Comparison of ENCODE assay signal across 28 cellular contexts in the genomic region with DNA sequence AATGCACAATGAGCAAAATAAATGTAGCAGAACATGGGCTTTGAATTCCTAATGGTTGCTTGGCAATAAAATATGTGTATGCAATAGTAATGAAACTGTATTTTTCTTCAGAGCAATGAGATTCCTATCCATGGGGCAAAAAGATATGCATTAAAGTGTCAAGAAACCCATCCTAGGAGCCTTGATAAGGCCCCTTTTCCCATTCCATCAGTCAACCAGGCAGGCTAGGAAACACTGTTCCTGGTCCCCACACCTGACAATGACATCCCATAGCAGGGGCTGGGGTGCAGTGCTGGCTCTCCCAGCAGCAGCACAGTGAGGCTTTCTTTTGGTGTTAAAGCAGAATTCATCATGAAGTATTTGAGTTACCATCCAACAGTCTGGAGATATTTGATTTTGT.
"Had no signal": no experiment of that assay in that cellular context is flagged by ENCODE, and none has a peak within 500 bp of the region (broad histone marks: within the 10 kb centered on the region; RNA-seq: fewer than 3 reads in every experiment).

No MANE protein-coding gene starts in this region.

- H3K27ac Mint-ChIP-seq: stimulated activated effector memory CD8-positive, alpha-beta T cell treated with anti-CD3 and anti-CD28 coated beads, Interleukin-12 subunit alpha, Interleukin-12 subunit beta, amount 100 ng/mL, for 72 hours; stimulated activated memory B cell treated with anti-CD40 and anti-IgM and Interleukin-4, amounts not matched to agents 10 μg/mL and 1 μg/mL and 100 μg/mL, for 72 hours; stimulated activated naive B cell treated with anti-CD40 and anti-IgM and Interleukin-4, amounts not matched to agents 10 μg/mL and 1 μg/mL and 100 μg/mL, for 72 hours; stimulated activated naive CD8-positive, alpha-beta T cell treated with anti-CD3 and anti-CD28 coated beads, Interleukin-15, amount 100 ng/mL, for 72 hours; stimulated activated naive CD8-positive, alpha-beta T cell treated with anti-CD3 and anti-CD28 coated beads, Interleukin-15, Interleukin-2, amounts not matched to agents 100 ng/mL and 50 ng/mL, for 24 hours; type B pancreatic cell had no signal

- H3K4me1 ChIP-seq: suprapubic skin, testis, thyroid gland, transverse colon, upper lobe of left lung, upper lobe of right lung, uterus, vagina had no signal

- H3K4me3 Mint-ChIP-seq: stimulated activated effector memory CD8-positive, alpha-beta T cell treated with anti-CD3 and anti-CD28 coated beads, Interleukin-12 subunit alpha, Interleukin-12 subunit beta, amount 100 ng/mL, for 72 hours; stimulated activated memory B cell treated with anti-CD40 and anti-IgM and Interleukin-4, amounts not matched to agents 10 μg/mL and 1 μg/mL and 100 μg/mL, for 72 hours; stimulated activated naive B cell treated with anti-CD40 and anti-IgM and Interleukin-4, amounts not matched to agents 10 μg/mL and 1 μg/mL and 100 μg/mL, for 72 hours; stimulated activated naive CD8-positive, alpha-beta T cell treated with anti-CD3 and anti-CD28 coated beads, Interleukin-15, amount 100 ng/mL, for 72 hours; stimulated activated naive CD8-positive, alpha-beta T cell treated with anti-CD3 and anti-CD28 coated beads, Interleukin-15, Interleukin-2, amounts not matched to agents 100 ng/mL and 50 ng/mL, for 24 hours; type B pancreatic cell had no signal

- H3K9me3 ChIP-seq: stomach, suprapubic skin, testis, thoracic aorta, thyroid gland, tibial artery, tibial nerve, transverse colon, upper lobe of left lung, upper lobe of right lung, uterus, vagina had no signal

- H3K27me3 Mint-ChIP-seq: stimulated activated memory B cell treated with anti-CD40 and anti-IgM and Interleukin-4, amounts not matched to agents 10 μg/mL and 1 μg/mL and 100 μg/mL, for 72 hours; stimulated activated naive B cell treated with anti-CD40 and anti-IgM and Interleukin-4, amounts not matched to agents 10 μg/mL and 1 μg/mL and 100 μg/mL, for 72 hours; stimulated activated naive CD8-positive, alpha-beta T cell treated with anti-CD3 and anti-CD28 coated beads, Interleukin-15, amount 100 ng/mL, for 72 hours; stimulated activated naive CD8-positive, alpha-beta T cell treated with anti-CD3 and anti-CD28 coated beads, Interleukin-15, Interleukin-2, amounts not matched to agents 100 ng/mL and 50 ng/mL, for 24 hours; type B pancreatic cell had no signal

- H3K4me1 Mint-ChIP-seq: stimulated activated effector memory CD8-positive, alpha-beta T cell treated with anti-CD3 and anti-CD28 coated beads, Interleukin-12 subunit alpha, Interleukin-12 subunit beta, amount 100 ng/mL, for 72 hours; stimulated activated memory B cell treated with anti-CD40 and anti-IgM and Interleukin-4, amounts not matched to agents 10 μg/mL and 1 μg/mL and 100 μg/mL, for 72 hours; stimulated activated naive B cell treated with anti-CD40 and anti-IgM and Interleukin-4, amounts not matched to agents 10 μg/mL and 1 μg/mL and 100 μg/mL, for 72 hours; stimulated activated naive CD8-positive, alpha-beta T cell treated with anti-CD3 and anti-CD28 coated beads, Interleukin-15, amount 100 ng/mL, for 72 hours had no signal

- H3K36me3 Mint-ChIP-seq: stimulated activated effector memory CD8-positive, alpha-beta T cell treated with anti-CD3 and anti-CD28 coated beads, Interleukin-12 subunit alpha, Interleukin-12 subunit beta, amount 100 ng/mL, for 72 hours; stimulated activated memory B cell treated with anti-CD40 and anti-IgM and Interleukin-4, amounts not matched to agents 10 μg/mL and 1 μg/mL and 100 μg/mL, for 72 hours; stimulated activated naive B cell treated with anti-CD40 and anti-IgM and Interleukin-4, amounts not matched to agents 10 μg/mL and 1 μg/mL and 100 μg/mL, for 72 hours; type B pancreatic cell had no signal

- H3K27me3 ChIP-seq: stomach, suprapubic skin, testis, thyroid gland, tibial artery, tibial nerve, transverse colon, upper lobe of left lung, upper lobe of right lung, uterus, vagina had no signal

- H3K27ac ChIP-seq: stomach, suprapubic skin, thoracic aorta, thyroid gland, tibial artery, tibial nerve, transverse colon, upper lobe of left lung, upper lobe of right lung, uterus, vagina had no signal

- H3K4me3 ChIP-seq: stomach, suprapubic skin, testis, thoracic aorta, thyroid gland, tibial artery, tibial nerve, transverse colon, upper lobe of left lung, upper lobe of right lung, uterus, vagina had no signal

- DNase-seq: stimulated activated CD4-positive, alpha-beta T cell treated with anti-CD3 and anti-CD28 coated beads, Interleukin-2, amount 100 ng/mL, for 48 hours; stimulated activated CD4-positive, alpha-beta T cell treated with anti-CD3 and anti-CD28 coated beads, Interleukin-4, amount 100 ng/mL, for 1 hour; stimulated activated CD4-positive, alpha-beta T cell treated with anti-CD3 and anti-CD28 coated beads, Interleukin-4, amount 100 ng/mL, for 24 hours; stimulated activated CD4-positive, alpha-beta T cell treated with anti-CD3 and anti-CD28 coated beads, Interleukin-4, amount 100 ng/mL, for 4 hours; stimulated activated CD8-positive, alpha-beta memory T cell treated with anti-CD3 and anti-CD28 coated beads, Interleukin-4, amount 100 ng/mL, for 48 hours; stimulated activated naive B cell treated with anti-CD40 and anti-IgM and Interleukin-4, amounts not matched to agents 10 μg/mL and 1 μg/mL and 100 μg/mL, for 72 hours; stimulated activated naive CD4-positive, alpha-beta T cell; stimulated activated naive CD4-positive, alpha-beta T cell treated with Interleukin-2 at 50 U/mL for 16 hours; stimulated activated naive CD8-positive, alpha-beta T cell treated with anti-CD3 and anti-CD28 coated beads, Interleukin-15, amount 100 ng/mL, for 72 hours; stimulated activated naive CD8-positive, alpha-beta T cell treated with anti-CD3 and anti-CD28 coated beads, Interleukin-15, Interleukin-2, amounts not matched to agents 100 U/mL and 50 U/mL, for 24 hours; stomach; substantia nigra; testis; thyroid gland; tibial artery; transverse colon; trophoblast cell; upper lobe of left lung; upper lobe of right lung; uterus had no signal

- H3K9me3 Mint-ChIP-seq: stimulated activated memory B cell treated with anti-CD40 and anti-IgM and Interleukin-4, amounts not matched to agents 10 μg/mL and 1 μg/mL and 100 μg/mL, for 72 hours; stimulated activated naive B cell treated with anti-CD40 and anti-IgM and Interleukin-4, amounts not matched to agents 10 μg/mL and 1 μg/mL and 100 μg/mL, for 72 hours; stimulated activated naive CD8-positive, alpha-beta T cell treated with anti-CD3 and anti-CD28 coated beads, Interleukin-15, amount 100 ng/mL, for 72 hours; stimulated activated naive CD8-positive, alpha-beta T cell treated with anti-CD3 and anti-CD28 coated beads, Interleukin-15, Interleukin-2, amounts not matched to agents 100 ng/mL and 50 ng/mL, for 24 hours; type B pancreatic cell had no signal

- H3K36me3 ChIP-seq: stomach, suprapubic skin, thoracic aorta, thyroid gland, tibial artery, tibial nerve, transverse colon, upper lobe of left lung, upper lobe of right lung, uterus, vagina had no signal
